In genomic region chr10:10870523-10871241, GRCh38 we compare ENCODE assay signal across 11 cellular contexts.
DNase-seq lines count a peak whose midpoint lies in the region; ATAC-seq and TF ChIP-seq lines count a peak whose summit lies in the region.
"Had no signal": no experiment of that assay in that cellular context is flagged by ENCODE, and none has a peak within 500 bp of the region (broad histone marks: within the 10 kb centered on the region; RNA-seq: fewer than 3 reads in every experiment).

No MANE protein-coding gene starts in this region.

- H3K79me1 ChIP-seq in mesendoderm (ENCODE audit: low read length): no peaks in the 10 kb centered on the region

- no peak overlapping the region for H4K5ac ChIP-seq in mesendoderm (ENCODE audit: low read length)

- H3K4me2 ChIP-seq in mesendoderm (ENCODE audit: low read length): no peak overlapping the region

- no peak for ATAC-seq in Right ventricle myocardium inferior
- ATAC-seq in aorta (ENCODE audit: low FRiP score): peak; percentile 61
- no peak for ATAC-seq in GM18870 (IDR thresholded peaks at IDR 0.05; ENCODE audit: unreplicated experiment)
- ATAC-seq in activated T-cell treated with anti-CD3 and anti-CD28 coated beads, Interleukin-2, amount 50 U/mL, for 72 hours (replicated peaks in 1 of 2): no peak
- ATAC-seq: naive thymus-derived CD8-positive, alpha-beta T cell had no signal

- H3K56ac ChIP-seq in mesendoderm (ENCODE audit: low read length): no peak overlapping the region

- no peak for DNase-seq in left ventricle myocardium inferior
- DNase-seq in Right ventricle myocardium inferior (ENCODE audit: missing footprints): no peak
- peak; percentile 22 for DNase-seq in SK-N-DZ (ENCODE audit: low spot score)
- peak; percentile 81 for DNase-seq in mesendoderm
- DNase-seq in aorta: no peak
- DNase-seq in activated T-cell treated with anti-CD3 and anti-CD28 coated beads, Interleukin-2, amount 50 U/mL, for 72 hours: no peak
- DNase-seq in activated CD4-positive, alpha-beta memory T cell treated with anti-CD3 and anti-CD28 coated beads, Interleukin-2, amount 10 ng/mL, durations not matched to agents 7 days and 5 days: no peak
- DNase-seq: activated CD4-positive, alpha-beta T cell treated with anti-CD3 and anti-CD28 coated beads for 4 hours; foreskin melanocyte; naive thymus-derived CD8-positive, alpha-beta T cell had no signal

- no peaks in the 10 kb centered on the region for H3K79me2 ChIP-seq in mesendoderm (ENCODE audit: control insufficient read depth, insufficient read depth, low read length)

- H3K27ac ChIP-seq in left ventricle myocardium inferior (replicated peaks) (peak overlapping the region; percentile 81), mesendoderm (ENCODE audit: low read depth, low read length) (peak overlapping the region; percentile 63), aorta (ENCODE audit: low read depth in 1 of 2, low read length in 2 of 2) (peak overlapping the region in 1 of 2 donors; percentile 52)

- H3K9me3 ChIP-seq in left ventricle myocardium inferior (replicated peaks) (no peaks in the 10 kb centered on the region), aorta (ENCODE audit: control insufficient read depth, low read length) (no peaks in the 10 kb centered on the region)

- H2BK15ac ChIP-seq in mesendoderm (replicated peaks; ENCODE audit: low read depth): no peak overlapping the region

- H3K4me3 ChIP-seq in left ventricle myocardium inferior: no peak overlapping the region
- H3K4me3 ChIP-seq in mesendoderm (ENCODE audit: low read length): no peak overlapping the region
- no peak overlapping the region for H3K4me3 ChIP-seq in aorta (ENCODE audit: low read length in 2 of 2)

- POLR2A ChIA-PET in activated CD4-positive, alpha-beta memory T cell treated with anti-CD3 and anti-CD28 coated beads, Interleukin-2, amount 10 ng/mL, durations not matched to agents 7 days and 5 days (lab: Charles Lee): no interaction called here

- no CpG with 5 or more reads among the region's 16 CpGs for WGBS in mesendoderm (ENCODE audit: extremely low coverage, insufficient coverage, low lambda C conversion rate)
- WGBS in aorta, 2 donors: 77 to 84% methylated on average over 16 of the region's 16 CpGs

- no peak for TF ChIP-seq CTCF in left ventricle myocardium inferior (IDR thresholded peaks at IDR 0.05; ENCODE audit: borderline replicate concordance)

- H3K27me3 ChIP-seq in left ventricle myocardium inferior (ENCODE audit: low read depth) (no peaks in the 10 kb centered on the region), mesendoderm (ENCODE audit: insufficient read depth, low read length, poor library complexity) (no peaks in the 10 kb centered on the region), aorta (ENCODE audit: control insufficient read depth in 1 of 2, insufficient read depth in 2 of 2, low read length in 1 of 2) (no peaks in the 10 kb centered on the region)

- H3K9ac ChIP-seq in mesendoderm (ENCODE audit: low read length): no peak overlapping the region

- no peak overlapping the region for H3K23ac ChIP-seq in mesendoderm (ENCODE audit: low read length)

- no peak overlapping the region for H3K4me3 Mint-ChIP-seq in activated T-cell treated with anti-CD3 and anti-CD28 coated beads, Interleukin-2, amount 50 U/mL, for 72 hours
- no peak overlapping the region for H3K4me3 Mint-ChIP-seq in activated CD4-positive, alpha-beta memory T cell treated with anti-CD3 and anti-CD28 coated beads, Interleukin-2, amount 10 ng/mL, durations not matched to agents 7 days and 5 days
- H3K4me3 Mint-ChIP-seq: naive thymus-derived CD8-positive, alpha-beta T cell had no signal

- H3K4ac ChIP-seq in mesendoderm (ENCODE audit: low read depth, low read length): peak overlapping the region; percentile 52

- CTCF ChIA-PET in activated CD4-positive, alpha-beta memory T cell treated with anti-CD3 and anti-CD28 coated beads, Interleukin-2, amount 10 ng/mL, durations not matched to agents 7 days and 5 days (lab: Charles Lee): no interaction called here

- intact Hi-C loops in left ventricle myocardium inferior (cut with micrococcal nuclease): no loop called here
- intact Hi-C loops in Right ventricle myocardium inferior (cut with DNase I): loop anchor here (5.0 kb wide), 3 partner anchors 38 to 167 kb away; no protein-coding TSS in a partner anchor
- intact Hi-C loops in aorta (cut with DNase I): loop anchor here (2.0 to 5.0 kb wide), 5 partner anchors 38 to 147 kb away; partner anchors contain the start of gene CELF2 (in 1 of the 2)

- no peaks in the 10 kb centered on the region for H3K36me3 Mint-ChIP-seq in activated T-cell treated with anti-CD3 and anti-CD28 coated beads, Interleukin-2, amount 50 U/mL, for 72 hours (ENCODE audit: insufficient read depth in 2 of 2)
- H3K36me3 Mint-ChIP-seq in activated CD4-positive, alpha-beta memory T cell treated with anti-CD3 and anti-CD28 coated beads, Interleukin-2, amount 10 ng/mL, durations not matched to agents 7 days and 5 days (ENCODE audit: low read depth): no peaks in the 10 kb centered on the region
- H3K36me3 Mint-ChIP-seq: naive thymus-derived CD8-positive, alpha-beta T cell had no signal

- peaks cover 35% of the 10 kb centered on the region for H3K27me3 Mint-ChIP-seq in activated T-cell treated with anti-CD3 and anti-CD28 coated beads, Interleukin-2, amount 50 U/mL, for 72 hours (ENCODE audit: low read depth)
- H3K27me3 Mint-ChIP-seq in activated CD4-positive, alpha-beta memory T cell treated with anti-CD3 and anti-CD28 coated beads, Interleukin-2, amount 10 ng/mL, durations not matched to agents 7 days and 5 days: peaks cover 24% of the 10 kb centered on the region

- H2AK5ac ChIP-seq in mesendoderm (ENCODE audit: low read length): no peak overlapping the region

- H3K27ac Mint-ChIP-seq in activated T-cell treated with anti-CD3 and anti-CD28 coated beads, Interleukin-2, amount 50 U/mL, for 72 hours: no peak overlapping the region
- no peak overlapping the region for H3K27ac Mint-ChIP-seq in activated CD4-positive, alpha-beta memory T cell treated with anti-CD3 and anti-CD28 coated beads, Interleukin-2, amount 10 ng/mL, durations not matched to agents 7 days and 5 days

- H3K18ac ChIP-seq in mesendoderm (ENCODE audit: low read length): peak overlapping the region; percentile 8

- H3K36me3 ChIP-seq in left ventricle myocardium inferior (no peaks in the 10 kb centered on the region), mesendoderm (ENCODE audit: control insufficient read depth, insufficient read depth, low read length) (no peaks in the 10 kb centered on the region), aorta (ENCODE audit: control insufficient read depth in 1 of 2, insufficient read depth in 2 of 2, low read length in 1 of 2) (no peaks in the 10 kb centered on the region)

- peaks cover 35% of the 10 kb centered on the region for H3K4me1 ChIP-seq in left ventricle myocardium inferior
- no peaks in the 10 kb centered on the region for H3K4me1 ChIP-seq in mesendoderm (ENCODE audit: control insufficient read depth, low read depth, low read length)
- H3K4me1 ChIP-seq in aorta (ENCODE audit: control insufficient read depth in 1 of 2, insufficient read depth in 2 of 2, low read length in 2 of 2): peaks cover 5% of the 10 kb centered on the region in 2 donors

- no peak overlapping the region for H2BK120ac ChIP-seq in mesendoderm (ENCODE audit: low read depth, low read length)

- no peak overlapping the region for H4K8ac ChIP-seq in mesendoderm (ENCODE audit: low read depth, low read length)

- H3K9me3 Mint-ChIP-seq in activated T-cell treated with anti-CD3 and anti-CD28 coated beads, Interleukin-2, amount 50 U/mL, for 72 hours: peaks cover 1 to 2% of the 10 kb centered on the region in 2 donors
- peaks cover 3% of the 10 kb centered on the region for H3K9me3 Mint-ChIP-seq in activated CD4-positive, alpha-beta memory T cell treated with anti-CD3 and anti-CD28 coated beads, Interleukin-2, amount 10 ng/mL, durations not matched to agents 7 days and 5 days

- no peaks in the 10 kb centered on the region for H3K4me1 Mint-ChIP-seq in activated T-cell treated with anti-CD3 and anti-CD28 coated beads, Interleukin-2, amount 50 U/mL, for 72 hours (ENCODE audit: low read depth)
- peaks cover 4% of the 10 kb centered on the region for H3K4me1 Mint-ChIP-seq in activated CD4-positive, alpha-beta memory T cell treated with anti-CD3 and anti-CD28 coated beads, Interleukin-2, amount 10 ng/mL, durations not matched to agents 7 days and 5 days
- H3K4me1 Mint-ChIP-seq: naive thymus-derived CD8-positive, alpha-beta T cell had no signal

- no peak overlapping the region for H2BK5ac ChIP-seq in mesendoderm (ENCODE audit: low read length)

Comparison
In these comparisons a context has a peak if more than half of its experiments do, and no peak if none do; other contexts are left out.
1. DNase-seq: peak in SK-N-DZ (single experiment) and mesendoderm (single experiment); none in left ventricle myocardium inferior (single experiment), Right ventricle myocardium inferior (single experiment), aorta (0 of 2), activated T-cell treated with anti-CD3 and anti-CD28 coated beads, Interleukin-2, amount 50 U/mL, for 72 hours (0 of 2) and activated CD4-positive, alpha-beta memory T cell treated with anti-CD3 and anti-CD28 coated beads, Interleukin-2, amount 10 ng/mL, durations not matched to agents 7 days and 5 days (single experiment).